Comparison of ENCODE assay signal across 8 cellular contexts in genomic region chr6:158819213-158819976, GRCh38. TPM values are rescaled to one million over a fixed set of nuclear protein-coding genes. Genes with fewer than 3 reads are reported as not detected.
DNase-seq lines count a peak whose midpoint lies in the region; ATAC-seq and TF ChIP-seq lines count a peak whose summit lies in the region.

TSS of gene EZR (minus strand) at chr6:158819368. CDS start at chr6:158818093, 1,275 bp downstream.

- TF ChIP-seq CTCF in BJ (IDR thresholded peaks at IDR 0.05; ENCODE audit: insufficient read depth, low read depth, low read length) (no peak), endothelial cell (IDR thresholded peaks at IDR 0.05; ENCODE audit: unreplicated experiment) (no peak)

- peaks cover 33% of the 10 kb centered on the region for H3K4me1 Mint-ChIP-seq in endothelial cell (ENCODE audit: unreplicated experiment)

- TF ChIP-seq POLR2A in GM19193 (IDR thresholded peaks at IDR 0.05; ENCODE audit: extremely low read depth, insufficient read depth, insufficient read length), result peak; percentile 94

- H3K9me3 Mint-ChIP-seq in endothelial cell (ENCODE audit: unreplicated experiment), result no peaks in the 10 kb centered on the region

- H3K36me3 Mint-ChIP-seq in endothelial cell (ENCODE audit: low read depth, unreplicated experiment), result peaks cover 21% of the 10 kb centered on the region

- peak within 1 kb of the TSS; percentile 79 for H3K27ac Mint-ChIP-seq in endothelial cell (ENCODE audit: unreplicated experiment)

- DNase-seq in BJ (ENCODE audit: low read depth) (no peak), NOMO-1 (lab: John Stamatoyannopoulos, UW; ENCODE audit: unreplicated experiment in 2 of 2) (peak; percentile 65 to 82), endothelial cell (ENCODE audit: low spot score) (peak; percentile 73), midbrain (lab: John Stamatoyannopoulos, UW) (peak; percentile 29)
- peak; percentile 60 to 81 (median 68) for DNase-seq in activated CD8-positive, alpha-beta memory T cell treated with anti-CD3 and anti-CD28 coated beads for 48 hours (ENCODE audit: low read depth in 2 of 3, low spot score in 2 of 3)
- peak; percentile 59 to 72 for DNase-seq in stimulated activated CD8-positive, alpha-beta memory T cell treated with anti-CD3 and anti-CD28 coated beads, Interleukin-4, amount 100 ng/mL, for 1 hour (ENCODE audit: low read depth in 2 of 2, low spot score in 1 of 2)

- H3K4me3 Mint-ChIP-seq in endothelial cell (ENCODE audit: unreplicated experiment), result peak within 1 kb of the TSS; percentile 89

- POLR2A ChIA-PET in BJ (lab: Charles Lee), result interaction anchor here (0.7 kb wide), 1 partner anchor 183 kb away, joined by 5 read pairs; no protein-coding TSS in a partner anchor

- H3K27me3 Mint-ChIP-seq in endothelial cell (ENCODE audit: unreplicated experiment), result peaks cover 5% of the 10 kb centered on the region

- H3K36me3 ChIP-seq in BJ (ENCODE audit: control insufficient read depth, insufficient read depth, low read length), result no peaks in the 10 kb centered on the region

- no peaks in the 10 kb centered on the region for H3K27me3 ChIP-seq in BJ (ENCODE audit: control insufficient read depth, insufficient read depth, low read length)

- peak; percentile 6 for ATAC-seq in HG03378 (IDR thresholded peaks at IDR 0.05; ENCODE audit: unreplicated experiment)

- CTCF ChIA-PET in BJ (lab: Yijun Ruan, JAX), result interaction anchor here (1.0 to 1.2 kb wide), 2 partner anchors 10 to 50 kb away, joined by 3 read pairs; no protein-coding TSS in a partner anchor

- peak within 1 kb of the TSS; percentile 68 for H3K4me3 ChIP-seq in BJ (ENCODE audit: low read depth, low read length)

RNA-seq across cellular contexts. Expression of gene EZR, which starts in this region (rescaled TPM):
- 113 and 117 TPM in 2 replicates for polyA plus RNA-seq in BJ (2011; rRNA removed)
- 76.5 and 83.8 TPM in 2 replicates for polyA minus RNA-seq in BJ (2011; rRNA and poly(A)+ RNA removed)
- 125 TPM for total RNA-seq in endothelial cell (ENCODE audit: unreplicated experiment)
